ENCODE assay signal across 1 cellular context in the genomic region with DNA sequence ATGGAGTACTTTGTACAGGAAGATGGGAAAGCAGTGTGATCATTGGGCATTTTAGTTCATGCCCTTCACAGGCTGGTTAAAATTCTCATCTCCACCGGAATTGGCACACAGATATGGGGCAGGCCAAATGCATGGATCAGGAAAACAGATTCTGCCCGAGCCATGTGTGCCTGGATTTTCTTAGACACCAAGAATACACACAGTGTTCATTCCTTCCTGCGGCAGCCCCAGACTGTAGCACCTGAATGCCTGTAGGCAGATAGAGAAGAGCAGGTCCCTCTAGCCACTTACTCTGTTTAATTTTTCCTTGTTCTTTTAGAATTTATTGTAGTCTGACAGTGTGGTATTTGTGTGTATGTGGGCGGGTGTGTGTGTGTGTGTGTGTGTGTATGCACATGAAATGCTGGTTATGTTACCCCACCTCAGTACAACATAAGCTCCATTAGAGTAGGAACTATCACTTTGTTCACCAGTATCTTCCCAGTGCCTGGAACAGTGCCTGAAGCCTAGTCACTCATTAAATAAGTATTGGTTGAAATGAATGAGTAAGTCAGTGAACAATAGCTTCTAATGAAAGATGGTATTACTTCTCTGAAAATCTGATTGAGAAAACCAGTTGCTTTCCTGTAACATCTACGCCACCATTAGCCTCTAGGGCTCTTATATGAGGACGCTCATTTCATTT.
TF ChIP-seq lines count a peak whose summit lies in the region.

No MANE protein-coding gene starts in this region.

TF ChIP-seq in HepG2, 621 proteins besides CTCF, POLR2A, EP300 and RAD21 (continued from another document):
- TF ChIP-seq, protein P1, sequence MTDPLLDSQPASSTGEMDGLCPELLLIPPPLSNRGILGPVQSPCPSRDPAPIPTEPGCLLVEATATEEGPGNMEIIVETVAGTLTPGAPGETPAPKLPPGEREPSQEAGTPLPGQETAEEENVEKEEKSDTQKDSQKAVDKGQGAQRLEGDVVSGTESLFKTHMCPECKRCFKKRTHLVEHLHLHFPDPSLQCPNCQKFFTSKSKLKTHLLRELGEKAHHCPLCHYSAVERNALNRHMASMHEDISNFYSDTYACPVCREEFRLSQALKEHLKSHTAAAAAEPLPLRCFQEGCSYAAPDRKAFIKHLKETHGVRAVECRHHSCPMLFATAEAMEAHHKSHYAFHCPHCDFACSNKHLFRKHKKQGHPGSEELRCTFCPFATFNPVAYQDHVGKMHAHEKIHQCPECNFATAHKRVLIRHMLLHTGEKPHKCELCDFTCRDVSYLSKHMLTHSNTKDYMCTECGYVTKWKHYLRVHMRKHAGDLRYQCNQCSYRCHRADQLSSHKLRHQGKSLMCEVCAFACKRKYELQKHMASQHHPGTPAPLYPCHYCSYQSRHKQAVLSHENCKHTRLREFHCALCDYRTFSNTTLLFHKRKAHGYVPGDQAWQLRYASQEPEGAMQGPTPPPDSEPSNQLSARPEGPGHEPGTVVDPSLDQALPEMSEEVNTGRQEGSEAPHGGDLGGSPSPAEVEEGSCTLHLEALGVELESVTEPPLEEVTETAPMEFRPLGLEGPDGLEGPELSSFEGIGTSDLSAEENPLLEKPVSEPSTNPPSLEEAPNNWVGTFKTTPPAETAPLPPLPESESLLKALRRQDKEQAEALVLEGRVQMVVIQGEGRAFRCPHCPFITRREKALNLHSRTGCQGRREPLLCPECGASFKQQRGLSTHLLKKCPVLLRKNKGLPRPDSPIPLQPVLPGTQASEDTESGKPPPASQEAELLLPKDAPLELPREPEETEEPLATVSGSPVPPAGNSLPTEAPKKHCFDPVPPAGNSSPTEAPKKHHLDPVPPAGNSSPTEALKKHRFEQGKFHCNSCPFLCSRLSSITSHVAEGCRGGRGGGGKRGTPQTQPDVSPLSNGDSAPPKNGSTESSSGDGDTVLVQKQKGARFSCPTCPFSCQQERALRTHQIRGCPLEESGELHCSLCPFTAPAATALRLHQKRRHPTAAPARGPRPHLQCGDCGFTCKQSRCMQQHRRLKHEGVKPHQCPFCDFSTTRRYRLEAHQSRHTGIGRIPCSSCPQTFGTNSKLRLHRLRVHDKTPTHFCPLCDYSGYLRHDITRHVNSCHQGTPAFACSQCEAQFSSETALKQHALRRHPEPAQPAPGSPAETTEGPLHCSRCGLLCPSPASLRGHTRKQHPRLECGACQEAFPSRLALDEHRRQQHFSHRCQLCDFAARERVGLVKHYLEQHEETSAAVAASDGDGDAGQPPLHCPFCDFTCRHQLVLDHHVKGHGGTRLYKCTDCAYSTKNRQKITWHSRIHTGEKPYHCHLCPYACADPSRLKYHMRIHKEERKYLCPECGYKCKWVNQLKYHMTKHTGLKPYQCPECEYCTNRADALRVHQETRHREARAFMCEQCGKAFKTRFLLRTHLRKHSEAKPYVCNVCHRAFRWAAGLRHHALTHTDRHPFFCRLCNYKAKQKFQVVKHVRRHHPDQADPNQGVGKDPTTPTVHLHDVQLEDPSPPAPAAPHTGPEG (CRISPR knock-in tag; IDR thresholded peaks at IDR 0.05): no peak
- no peak for TF ChIP-seq GLI4 (CRISPR knock-in tag; IDR thresholded peaks at IDR 0.05; ENCODE audit: borderline replicate concordance)
- no peak for TF ChIP-seq ZFP37 (CRISPR knock-in tag; IDR thresholded peaks at IDR 0.05; ENCODE audit: borderline replicate concordance)
- TF ChIP-seq NCOR1 (IDR thresholded peaks at IDR 0.05; ENCODE audit: borderline replicate concordance, low read length): no peak
- peak; percentile 15; the same call in 1 of the 2 replicates for TF ChIP-seq ZFX (CRISPR knock-in tag; IDR thresholded peaks at IDR 0.05; ENCODE audit: low read depth)
- TF ChIP-seq ZNF615 (CRISPR knock-in tag; IDR thresholded peaks at IDR 0.05; ENCODE audit: borderline replicate concordance): no peak
- TF ChIP-seq HMG20A (CRISPR knock-in tag; IDR thresholded peaks at IDR 0.05; ENCODE audit: borderline replicate concordance): peak; percentile 21; the same call in 1 of the 2 replicates
- TF ChIP-seq, protein P2, sequence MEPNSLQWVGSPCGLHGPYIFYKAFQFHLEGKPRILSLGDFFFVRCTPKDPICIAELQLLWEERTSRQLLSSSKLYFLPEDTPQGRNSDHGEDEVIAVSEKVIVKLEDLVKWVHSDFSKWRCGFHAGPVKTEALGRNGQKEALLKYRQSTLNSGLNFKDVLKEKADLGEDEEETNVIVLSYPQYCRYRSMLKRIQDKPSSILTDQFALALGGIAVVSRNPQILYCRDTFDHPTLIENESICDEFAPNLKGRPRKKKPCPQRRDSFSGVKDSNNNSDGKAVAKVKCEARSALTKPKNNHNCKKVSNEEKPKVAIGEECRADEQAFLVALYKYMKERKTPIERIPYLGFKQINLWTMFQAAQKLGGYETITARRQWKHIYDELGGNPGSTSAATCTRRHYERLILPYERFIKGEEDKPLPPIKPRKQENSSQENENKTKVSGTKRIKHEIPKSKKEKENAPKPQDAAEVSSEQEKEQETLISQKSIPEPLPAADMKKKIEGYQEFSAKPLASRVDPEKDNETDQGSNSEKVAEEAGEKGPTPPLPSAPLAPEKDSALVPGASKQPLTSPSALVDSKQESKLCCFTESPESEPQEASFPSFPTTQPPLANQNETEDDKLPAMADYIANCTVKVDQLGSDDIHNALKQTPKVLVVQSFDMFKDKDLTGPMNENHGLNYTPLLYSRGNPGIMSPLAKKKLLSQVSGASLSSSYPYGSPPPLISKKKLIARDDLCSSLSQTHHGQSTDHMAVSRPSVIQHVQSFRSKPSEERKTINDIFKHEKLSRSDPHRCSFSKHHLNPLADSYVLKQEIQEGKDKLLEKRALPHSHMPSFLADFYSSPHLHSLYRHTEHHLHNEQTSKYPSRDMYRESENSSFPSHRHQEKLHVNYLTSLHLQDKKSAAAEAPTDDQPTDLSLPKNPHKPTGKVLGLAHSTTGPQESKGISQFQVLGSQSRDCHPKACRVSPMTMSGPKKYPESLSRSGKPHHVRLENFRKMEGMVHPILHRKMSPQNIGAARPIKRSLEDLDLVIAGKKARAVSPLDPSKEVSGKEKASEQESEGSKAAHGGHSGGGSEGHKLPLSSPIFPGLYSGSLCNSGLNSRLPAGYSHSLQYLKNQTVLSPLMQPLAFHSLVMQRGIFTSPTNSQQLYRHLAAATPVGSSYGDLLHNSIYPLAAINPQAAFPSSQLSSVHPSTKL (CRISPR knock-in tag; IDR thresholded peaks at IDR 0.05): 0 out of 2 replicates have a peak, but pooled peaks have one; percentile 8
- TF ChIP-seq, protein P3, sequence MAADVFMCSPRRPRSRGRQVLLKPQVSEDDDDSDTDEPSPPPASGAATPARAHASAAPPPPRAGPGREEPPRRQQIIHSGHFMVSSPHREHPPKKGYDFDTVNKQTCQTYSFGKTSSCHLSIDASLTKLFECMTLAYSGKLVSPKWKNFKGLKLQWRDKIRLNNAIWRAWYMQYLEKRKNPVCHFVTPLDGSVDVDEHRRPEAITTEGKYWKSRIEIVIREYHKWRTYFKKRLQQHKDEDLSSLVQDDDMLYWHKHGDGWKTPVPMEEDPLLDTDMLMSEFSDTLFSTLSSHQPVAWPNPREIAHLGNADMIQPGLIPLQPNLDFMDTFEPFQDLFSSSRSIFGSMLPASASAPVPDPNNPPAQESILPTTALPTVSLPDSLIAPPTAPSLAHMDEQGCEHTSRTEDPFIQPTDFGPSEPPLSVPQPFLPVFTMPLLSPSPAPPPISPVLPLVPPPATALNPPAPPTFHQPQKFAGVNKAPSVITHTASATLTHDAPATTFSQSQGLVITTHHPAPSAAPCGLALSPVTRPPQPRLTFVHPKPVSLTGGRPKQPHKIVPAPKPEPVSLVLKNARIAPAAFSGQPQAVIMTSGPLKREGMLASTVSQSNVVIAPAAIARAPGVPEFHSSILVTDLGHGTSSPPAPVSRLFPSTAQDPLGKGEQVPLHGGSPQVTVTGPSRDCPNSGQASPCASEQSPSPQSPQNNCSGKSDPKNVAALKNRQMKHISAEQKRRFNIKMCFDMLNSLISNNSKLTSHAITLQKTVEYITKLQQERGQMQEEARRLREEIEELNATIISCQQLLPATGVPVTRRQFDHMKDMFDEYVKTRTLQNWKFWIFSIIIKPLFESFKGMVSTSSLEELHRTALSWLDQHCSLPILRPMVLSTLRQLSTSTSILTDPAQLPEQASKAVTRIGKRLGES (CRISPR knock-in tag; IDR thresholded peaks at IDR 0.05; ENCODE audit: borderline replicate concordance): no peak
- 0 out of 2 replicates have a peak, but pooled peaks have one; percentile 29 for TF ChIP-seq ZNF292 (CRISPR knock-in tag; IDR thresholded peaks at IDR 0.05; ENCODE audit: borderline replicate concordance, low read depth)
- no peak for TF ChIP-seq ZFP36 (IDR thresholded peaks at IDR 0.05; ENCODE audit: borderline replicate concordance, low read depth, low read length, partially characterized antibody)
- TF ChIP-seq ZNF567 (CRISPR knock-in tag; IDR thresholded peaks at IDR 0.05; ENCODE audit: borderline replicate concordance): no peak
- TF ChIP-seq, protein P4, sequence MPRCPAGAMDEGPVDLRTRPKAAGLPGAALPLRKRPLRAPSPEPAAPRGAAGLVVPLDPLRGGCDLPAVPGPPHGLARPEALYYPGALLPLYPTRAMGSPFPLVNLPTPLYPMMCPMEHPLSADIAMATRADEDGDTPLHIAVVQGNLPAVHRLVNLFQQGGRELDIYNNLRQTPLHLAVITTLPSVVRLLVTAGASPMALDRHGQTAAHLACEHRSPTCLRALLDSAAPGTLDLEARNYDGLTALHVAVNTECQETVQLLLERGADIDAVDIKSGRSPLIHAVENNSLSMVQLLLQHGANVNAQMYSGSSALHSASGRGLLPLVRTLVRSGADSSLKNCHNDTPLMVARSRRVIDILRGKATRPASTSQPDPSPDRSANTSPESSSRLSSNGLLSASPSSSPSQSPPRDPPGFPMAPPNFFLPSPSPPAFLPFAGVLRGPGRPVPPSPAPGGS (CRISPR knock-in tag; IDR thresholded peaks at IDR 0.05): no peak
